ENCODE assay signal across 9 cellular contexts in the genomic region with DNA sequence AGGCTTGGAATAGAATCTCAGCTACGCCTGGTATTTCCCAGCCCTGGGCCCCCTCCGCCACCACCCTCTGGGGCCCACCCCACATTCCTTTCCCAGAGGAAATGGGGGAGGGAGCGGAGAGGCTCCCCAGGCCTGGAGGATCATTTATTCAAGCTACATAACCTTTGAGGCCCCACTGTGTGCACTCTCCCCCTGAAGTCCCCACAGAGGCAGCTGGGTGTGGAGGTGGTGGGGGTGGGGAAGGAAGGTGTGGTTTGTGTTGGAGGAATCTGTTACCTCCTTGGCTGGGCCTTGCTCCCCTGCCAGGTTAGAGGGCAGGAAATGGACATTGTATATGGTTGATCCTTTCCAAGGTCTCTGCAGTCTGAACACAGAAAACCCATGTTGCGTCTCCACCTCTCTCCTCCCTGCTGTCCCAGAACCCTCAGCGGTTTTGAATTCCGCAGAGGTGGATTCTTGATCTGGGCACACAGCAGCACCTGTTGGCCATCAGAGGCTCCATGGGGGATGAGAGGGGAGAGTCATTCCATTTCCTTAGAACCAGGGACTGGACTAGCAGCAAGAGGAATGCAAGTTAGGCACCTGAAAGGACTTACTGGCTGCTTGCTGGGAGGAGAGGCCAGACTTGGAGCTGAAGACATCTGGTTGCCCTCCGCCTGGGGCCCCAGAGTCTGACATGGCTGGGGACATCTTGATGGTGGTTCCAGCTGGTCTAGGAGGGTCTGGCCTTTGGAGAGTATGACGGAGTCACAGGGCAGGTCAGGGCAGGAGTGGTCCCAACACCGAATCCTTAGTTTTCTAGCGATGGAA. TPM values are rescaled to one million over a fixed set of nuclear protein-coding genes. Genes with fewer than 3 reads are reported as not detected.
DNase-seq lines count a peak whose midpoint lies in the region; ATAC-seq and TF ChIP-seq lines count a peak whose summit lies in the region.
"Had no signal": no experiment of that assay in that cellular context is flagged by ENCODE, and none has a peak within 500 bp of the region (broad histone marks: within the 10 kb centered on the region; RNA-seq: fewer than 3 reads in every experiment).

No MANE protein-coding gene starts in this region.

- peaks cover 60% of the 10 kb centered on the region for H3K4me1 ChIP-seq in DND-41 (ENCODE audit: insufficient read depth, low read length)
- peaks cover 5% of the 10 kb centered on the region for H3K4me1 ChIP-seq in prostate gland (replicated peaks)

- H3K27ac ChIP-seq in DND-41 (ENCODE audit: low read length), result peak overlapping the region; percentile 18
- H3K27ac ChIP-seq in prostate gland, result peak overlapping the region in 1 of 2 donors; percentile 15

- H3K9ac ChIP-seq in DND-41 (ENCODE audit: low read depth, low read length), result no peak overlapping the region

- H3K4me3 ChIP-seq in DND-41 (ENCODE audit: low read depth in 1 of 2, low read length in 2 of 2) (no peak overlapping the region), prostate gland (no peak overlapping the region)

- H3K36me3 ChIP-seq in DND-41 (ENCODE audit: insufficient read depth, low read length), result peaks cover 5% of the 10 kb centered on the region; the same call in 1 of the 2 replicates
- no peaks in the 10 kb centered on the region for H3K36me3 ChIP-seq in prostate gland

- peak; percentile 15 for TF ChIP-seq POLR2A in prostate gland (IDR thresholded peaks at IDR 0.05)

- intact Hi-C loops in Right ventricle myocardium superior (cut with DNase I) (no loop called here), prostate gland (cut with DNase I) (no loop called here)

- H3K4me2 ChIP-seq in DND-41 (ENCODE audit: insufficient read depth, low read length), result no peak overlapping the region

- H3K9me3 ChIP-seq in DND-41 (ENCODE audit: insufficient read depth, low read length, severe bottlenecking) (no peaks in the 10 kb centered on the region), prostate gland (no peaks in the 10 kb centered on the region)

- H2AFZ ChIP-seq in DND-41 (ENCODE audit: low read depth, low read length), result no peak overlapping the region

- 41% methylated on average over 10 of the region's 10 CpGs for WGBS in prostate gland

- DNase-seq in DND-41 (peak; percentile 13), UCSD-AML1 (lab: John Stamatoyannopoulos, UW; ENCODE audit: unreplicated experiment) (peak; percentile 80), Right ventricle myocardium superior (peak; percentile 71), prostate gland (ENCODE audit: low spot score) (no peak), NCI-H2171 treated with DMSO at 0.1 percent for 48 hours (lab: John Stamatoyannopoulos, UW) (no peak), DMS53 treated with DMSO at 0.1 percent for 48 hours (lab: John Stamatoyannopoulos, UW; ENCODE audit: unreplicated experiment) (no peak)
- DNase-seq in activated CD4-positive, alpha-beta T cell treated with anti-CD3 and anti-CD28 coated beads for 4 hours, result no peak
- DNase-seq: activated CD4-positive, alpha-beta T cell treated with anti-CD3 and anti-CD28 coated beads, Interleukin-2, amount 10 ng/mL, durations not matched to agents 24 days and 14 days had no signal

- peaks cover 75% of the 10 kb centered on the region for H4K20me1 ChIP-seq in DND-41 (ENCODE audit: insufficient read depth, low read length)

- H3K27me3 ChIP-seq in DND-41 (ENCODE audit: insufficient read depth, low read length, poor library complexity), result no peaks in the 10 kb centered on the region
- H3K27me3 ChIP-seq in prostate gland (replicated peaks; ENCODE audit: insufficient read depth), result no peaks in the 10 kb centered on the region

- no peak for ATAC-seq in DND-41 (ENCODE audit: insufficient read depth, low read depth)
- peak; percentile 10 for ATAC-seq in Right ventricle myocardium superior (ENCODE audit: poor library complexity)
- ATAC-seq in HG02938 (IDR thresholded peaks at IDR 0.05; ENCODE audit: unreplicated experiment), result no peak

- peaks cover 94% of the 10 kb centered on the region for H3K79me2 ChIP-seq in DND-41 (ENCODE audit: insufficient read depth, low read length)

- TF ChIP-seq CTCF in DND-41 (IDR thresholded peaks at IDR 0.05; ENCODE audit: borderline replicate concordance, extremely low read depth, low read length, poor library complexity, severe bottlenecking) (no peak), prostate gland (IDR thresholded peaks at IDR 0.05) (no peak)

RNA-seq across cellular contexts. Expression of gene ARHGAP23, which starts 23.0 kb away (rescaled TPM):
- total RNA-seq in Right ventricle myocardium superior (58.3 TPM), prostate gland (100 to 1,000 TPM in 1 of 2 donors, 10 to 100 TPM in 1; 27.3 to 204 TPM)

Comparison
In these comparisons a context has a peak if more than half of its experiments do, and no peak if none do; other contexts are left out.
1. DNase-seq: peak in DND-41 (single experiment), UCSD-AML1 (single experiment) and Right ventricle myocardium superior (single experiment); none in prostate gland (single experiment), NCI-H2171 treated with DMSO at 0.1 percent for 48 hours (single experiment), DMS53 treated with DMSO at 0.1 percent for 48 hours (single experiment) and activated CD4-positive, alpha-beta T cell treated with anti-CD3 and anti-CD28 coated beads for 4 hours (0 of 2).